In the genomic region with DNA sequence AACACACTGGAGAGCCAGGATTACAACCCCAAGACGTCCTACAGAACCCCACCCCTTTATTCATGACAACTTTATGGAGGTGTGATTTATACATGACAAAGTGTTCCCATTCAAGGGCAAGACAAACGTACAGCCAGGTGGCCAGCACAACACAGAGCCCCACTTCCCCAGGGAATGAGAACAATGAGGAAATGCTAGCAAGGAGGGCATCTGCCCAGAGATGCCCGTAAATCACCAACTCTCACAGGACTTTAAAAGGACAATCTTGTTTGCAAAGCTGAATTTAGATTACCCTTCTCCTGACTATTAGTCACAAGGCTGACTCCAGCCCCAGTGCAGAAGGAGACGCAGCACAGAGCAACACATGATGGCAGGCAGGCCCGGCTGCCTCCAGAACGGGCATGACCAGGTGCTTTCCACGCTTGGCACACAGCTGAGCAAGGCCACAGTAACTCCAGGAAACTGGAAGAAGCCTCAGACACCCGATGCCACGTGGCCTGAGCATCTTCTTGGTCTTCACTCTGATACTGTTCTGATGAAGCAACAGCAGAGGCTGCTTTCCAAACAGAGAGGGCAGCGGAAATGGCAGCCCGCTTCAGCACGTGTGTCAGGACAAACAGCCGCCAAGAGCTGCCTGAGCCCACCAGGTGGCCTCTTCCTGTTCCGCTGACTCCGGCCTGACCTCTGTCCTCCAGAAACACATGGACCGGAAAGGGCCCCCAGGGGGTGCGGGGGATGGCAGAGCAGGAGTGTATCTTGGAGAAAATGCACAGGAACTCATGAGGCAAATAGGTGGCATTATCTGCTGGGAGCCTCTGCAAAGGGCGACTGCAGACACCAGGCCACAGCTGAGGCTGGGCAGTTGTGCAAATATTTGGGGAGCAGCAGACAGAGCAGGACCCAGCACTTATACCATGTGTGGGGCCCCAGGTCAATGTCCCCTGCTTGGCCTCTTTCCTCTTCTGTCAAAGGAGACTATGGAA, we compare ENCODE assay signal across 1 cellular context.
A peak's percentile ranks its signal among the peaks of the same experiment; 100 is the strongest.
TF ChIP-seq lines count a peak whose summit lies in the region.

No MANE protein-coding gene starts in this region.

TF ChIP-seq in HepG2, 621 proteins besides CTCF, POLR2A, EP300 and RAD21 (continued from another document and continues in another):
- TF ChIP-seq, protein P1, sequence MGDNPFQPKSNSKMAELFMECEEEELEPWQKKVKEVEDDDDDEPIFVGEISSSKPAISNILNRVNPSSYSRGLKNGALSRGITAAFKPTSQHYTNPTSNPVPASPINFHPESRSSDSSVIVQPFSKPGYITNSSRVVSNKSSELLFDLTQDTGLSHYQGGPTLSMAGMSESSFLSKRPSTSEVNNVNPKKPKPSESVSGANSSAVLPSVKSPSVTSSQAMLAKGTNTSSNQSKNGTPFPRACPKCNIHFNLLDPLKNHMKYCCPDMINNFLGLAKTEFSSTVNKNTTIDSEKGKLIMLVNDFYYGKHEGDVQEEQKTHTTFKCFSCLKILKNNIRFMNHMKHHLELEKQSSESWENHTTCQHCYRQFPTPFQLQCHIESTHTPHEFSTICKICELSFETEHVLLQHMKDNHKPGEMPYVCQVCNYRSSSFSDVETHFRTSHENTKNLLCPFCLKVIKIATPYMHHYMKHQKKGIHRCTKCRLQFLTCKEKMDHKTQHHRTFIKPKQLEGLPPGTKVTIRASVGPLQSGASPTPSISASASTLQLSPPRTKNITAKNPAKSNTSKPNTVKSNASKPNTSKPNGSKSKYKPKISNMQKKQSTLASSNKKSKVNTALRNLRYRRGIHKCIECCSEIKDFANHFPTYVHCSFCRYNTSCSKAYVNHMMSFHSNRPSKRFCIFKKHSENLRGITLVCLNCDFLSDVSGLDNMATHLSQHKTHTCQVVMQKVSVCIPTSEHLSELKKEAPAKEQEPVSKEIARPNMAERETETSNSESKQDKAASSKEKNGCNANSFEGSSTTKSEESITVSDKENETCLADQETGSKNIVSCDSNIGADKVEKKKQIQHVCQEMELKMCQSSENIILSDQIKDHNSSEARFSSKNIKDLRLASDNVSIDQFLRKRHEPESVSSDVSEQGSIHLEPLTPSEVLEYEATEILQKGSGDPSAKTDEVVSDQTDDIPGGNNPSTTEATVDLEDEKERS (CRISPR knock-in tag; IDR thresholded peaks at IDR 0.05) = 0 out of 2 replicates have a peak, but pooled peaks have one; percentile 61
- TF ChIP-seq ZNF317 (CRISPR knock-in tag; IDR thresholded peaks at IDR 0.05) (0 out of 2 replicates have a peak, but pooled peaks have one; percentile 14), CHCHD3 (CRISPR knock-in tag; IDR thresholded peaks at IDR 0.05) (no peak), THAP11 (CRISPR knock-in tag; IDR thresholded peaks at IDR 0.05) (no peak), ELF1 (CRISPR knock-in tag; IDR thresholded peaks at IDR 0.05) (peak; percentile 61), KLF6 (CRISPR knock-in tag; IDR thresholded peaks at IDR 0.05) (no peak), GABPA (IDR thresholded peaks at IDR 0.05; ENCODE audit: low read depth, low read length) (peak; percentile 61), GABPA (CRISPR knock-in tag; IDR thresholded peaks at IDR 0.05; ENCODE audit: low read depth) (peak; percentile 85), ZNF121 (CRISPR knock-in tag; IDR thresholded peaks at IDR 0.05) (no peak), TBP (CRISPR knock-in tag; IDR thresholded peaks at IDR 0.05) (no peak), NCOA5 (CRISPR knock-in tag; IDR thresholded peaks at IDR 0.05) (no peak), NR2C2 (CRISPR knock-in tag; IDR thresholded peaks at IDR 0.05; ENCODE audit: borderline replicate concordance) (peak; percentile 79), SIX1 (CRISPR knock-in tag; IDR thresholded peaks at IDR 0.05; ENCODE audit: borderline replicate concordance) (no peak), KAT7 (CRISPR knock-in tag; IDR thresholded peaks at IDR 0.05; ENCODE audit: borderline replicate concordance) (no peak), ZNF33A (CRISPR knock-in tag; IDR thresholded peaks at IDR 0.05; ENCODE audit: borderline replicate concordance) (no peak), ZFX (CRISPR knock-in tag; IDR thresholded peaks at IDR 0.05; ENCODE audit: low read depth) (peak; percentile 19; the same call in 1 of the 2 replicates), POGZ (CRISPR knock-in tag; IDR thresholded peaks at IDR 0.05) (peak; percentile 60), REPIN1 (CRISPR knock-in tag; IDR thresholded peaks at IDR 0.05; ENCODE audit: borderline replicate concordance, low read depth) (no peak), POLR2G (IDR thresholded peaks at IDR 0.05; ENCODE audit: low read depth, low read length) (no peak), ZFY (CRISPR knock-in tag; IDR thresholded peaks at IDR 0.05) (peak; percentile 18; the same call in 1 of the 2 replicates), TAF1 (CRISPR knock-in tag; IDR thresholded peaks at IDR 0.05) (no peak)
- TF ChIP-seq, protein P2, sequence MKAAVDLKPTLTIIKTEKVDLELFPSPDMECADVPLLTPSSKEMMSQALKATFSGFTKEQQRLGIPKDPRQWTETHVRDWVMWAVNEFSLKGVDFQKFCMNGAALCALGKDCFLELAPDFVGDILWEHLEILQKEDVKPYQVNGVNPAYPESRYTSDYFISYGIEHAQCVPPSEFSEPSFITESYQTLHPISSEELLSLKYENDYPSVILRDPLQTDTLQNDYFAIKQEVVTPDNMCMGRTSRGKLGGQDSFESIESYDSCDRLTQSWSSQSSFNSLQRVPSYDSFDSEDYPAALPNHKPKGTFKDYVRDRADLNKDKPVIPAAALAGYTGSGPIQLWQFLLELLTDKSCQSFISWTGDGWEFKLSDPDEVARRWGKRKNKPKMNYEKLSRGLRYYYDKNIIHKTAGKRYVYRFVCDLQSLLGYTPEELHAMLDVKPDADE (CRISPR knock-in tag; IDR thresholded peaks at IDR 0.05) = no peak
- TF ChIP-seq, protein P3, sequence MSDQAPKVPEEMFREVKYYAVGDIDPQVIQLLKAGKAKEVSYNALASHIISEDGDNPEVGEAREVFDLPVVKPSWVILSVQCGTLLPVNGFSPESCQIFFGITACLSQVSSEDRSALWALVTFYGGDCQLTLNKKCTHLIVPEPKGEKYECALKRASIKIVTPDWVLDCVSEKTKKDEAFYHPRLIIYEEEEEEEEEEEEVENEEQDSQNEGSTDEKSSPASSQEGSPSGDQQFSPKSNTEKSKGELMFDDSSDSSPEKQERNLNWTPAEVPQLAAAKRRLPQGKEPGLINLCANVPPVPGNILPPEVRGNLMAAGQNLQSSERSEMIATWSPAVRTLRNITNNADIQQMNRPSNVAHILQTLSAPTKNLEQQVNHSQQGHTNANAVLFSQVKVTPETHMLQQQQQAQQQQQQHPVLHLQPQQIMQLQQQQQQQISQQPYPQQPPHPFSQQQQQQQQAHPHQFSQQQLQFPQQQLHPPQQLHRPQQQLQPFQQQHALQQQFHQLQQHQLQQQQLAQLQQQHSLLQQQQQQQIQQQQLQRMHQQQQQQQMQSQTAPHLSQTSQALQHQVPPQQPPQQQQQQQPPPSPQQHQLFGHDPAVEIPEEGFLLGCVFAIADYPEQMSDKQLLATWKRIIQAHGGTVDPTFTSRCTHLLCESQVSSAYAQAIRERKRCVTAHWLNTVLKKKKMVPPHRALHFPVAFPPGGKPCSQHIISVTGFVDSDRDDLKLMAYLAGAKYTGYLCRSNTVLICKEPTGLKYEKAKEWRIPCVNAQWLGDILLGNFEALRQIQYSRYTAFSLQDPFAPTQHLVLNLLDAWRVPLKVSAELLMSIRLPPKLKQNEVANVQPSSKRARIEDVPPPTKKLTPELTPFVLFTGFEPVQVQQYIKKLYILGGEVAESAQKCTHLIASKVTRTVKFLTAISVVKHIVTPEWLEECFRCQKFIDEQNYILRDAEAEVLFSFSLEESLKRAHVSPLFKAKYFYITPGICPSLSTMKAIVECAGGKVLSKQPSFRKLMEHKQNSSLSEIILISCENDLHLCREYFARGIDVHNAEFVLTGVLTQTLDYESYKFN (CRISPR knock-in tag; conservative IDR thresholded peaks at IDR 0.05) = peak; percentile 31; the same call in 1 of the 2 replicates
- TF ChIP-seq, protein P4, sequence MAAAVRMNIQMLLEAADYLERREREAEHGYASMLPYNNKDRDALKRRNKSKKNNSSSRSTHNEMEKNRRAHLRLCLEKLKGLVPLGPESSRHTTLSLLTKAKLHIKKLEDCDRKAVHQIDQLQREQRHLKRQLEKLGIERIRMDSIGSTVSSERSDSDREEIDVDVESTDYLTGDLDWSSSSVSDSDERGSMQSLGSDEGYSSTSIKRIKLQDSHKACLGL (CRISPR knock-in tag; IDR thresholded peaks at IDR 0.05) = 0 out of 2 replicates have a peak, but pooled peaks have one; percentile 29
- TF ChIP-seq, protein P5, sequence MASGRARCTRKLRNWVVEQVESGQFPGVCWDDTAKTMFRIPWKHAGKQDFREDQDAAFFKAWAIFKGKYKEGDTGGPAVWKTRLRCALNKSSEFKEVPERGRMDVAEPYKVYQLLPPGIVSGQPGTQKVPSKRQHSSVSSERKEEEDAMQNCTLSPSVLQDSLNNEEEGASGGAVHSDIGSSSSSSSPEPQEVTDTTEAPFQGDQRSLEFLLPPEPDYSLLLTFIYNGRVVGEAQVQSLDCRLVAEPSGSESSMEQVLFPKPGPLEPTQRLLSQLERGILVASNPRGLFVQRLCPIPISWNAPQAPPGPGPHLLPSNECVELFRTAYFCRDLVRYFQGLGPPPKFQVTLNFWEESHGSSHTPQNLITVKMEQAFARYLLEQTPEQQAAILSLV (CRISPR knock-in tag; IDR thresholded peaks at IDR 0.05; ENCODE audit: borderline replicate concordance) = 0 out of 2 replicates have a peak, but pooled peaks have one; percentile 15
- TF ChIP-seq, protein P6, sequence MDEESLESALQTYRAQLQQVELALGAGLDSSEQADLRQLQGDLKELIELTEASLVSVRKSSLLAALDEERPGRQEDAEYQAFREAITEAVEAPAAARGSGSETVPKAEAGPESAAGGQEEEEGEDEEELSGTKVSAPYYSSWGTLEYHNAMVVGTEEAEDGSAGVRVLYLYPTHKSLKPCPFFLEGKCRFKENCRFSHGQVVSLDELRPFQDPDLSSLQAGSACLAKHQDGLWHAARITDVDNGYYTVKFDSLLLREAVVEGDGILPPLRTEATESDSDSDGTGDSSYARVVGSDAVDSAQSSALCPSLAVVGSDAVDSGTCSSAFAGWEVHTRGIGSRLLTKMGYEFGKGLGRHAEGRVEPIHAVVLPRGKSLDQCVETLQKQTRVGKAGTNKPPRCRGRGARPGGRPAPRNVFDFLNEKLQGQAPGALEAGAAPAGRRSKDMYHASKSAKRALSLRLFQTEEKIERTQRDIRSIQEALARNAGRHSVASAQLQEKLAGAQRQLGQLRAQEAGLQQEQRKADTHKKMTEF (CRISPR knock-in tag; IDR thresholded peaks at IDR 0.05) = no peak
- TF ChIP-seq, protein P7, sequence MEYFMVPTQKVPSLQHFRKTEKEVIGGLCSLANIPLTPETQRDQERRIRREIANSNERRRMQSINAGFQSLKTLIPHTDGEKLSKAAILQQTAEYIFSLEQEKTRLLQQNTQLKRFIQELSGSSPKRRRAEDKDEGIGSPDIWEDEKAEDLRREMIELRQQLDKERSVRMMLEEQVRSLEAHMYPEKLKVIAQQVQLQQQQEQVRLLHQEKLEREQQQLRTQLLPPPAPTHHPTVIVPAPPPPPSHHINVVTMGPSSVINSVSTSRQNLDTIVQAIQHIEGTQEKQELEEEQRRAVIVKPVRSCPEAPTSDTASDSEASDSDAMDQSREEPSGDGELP (IDR thresholded peaks at IDR 0.05; ENCODE audit: borderline replicate concordance, low read depth) = peak; percentile 24; the same call in 1 of the 2 replicates
- TF ChIP-seq, protein P8, sequence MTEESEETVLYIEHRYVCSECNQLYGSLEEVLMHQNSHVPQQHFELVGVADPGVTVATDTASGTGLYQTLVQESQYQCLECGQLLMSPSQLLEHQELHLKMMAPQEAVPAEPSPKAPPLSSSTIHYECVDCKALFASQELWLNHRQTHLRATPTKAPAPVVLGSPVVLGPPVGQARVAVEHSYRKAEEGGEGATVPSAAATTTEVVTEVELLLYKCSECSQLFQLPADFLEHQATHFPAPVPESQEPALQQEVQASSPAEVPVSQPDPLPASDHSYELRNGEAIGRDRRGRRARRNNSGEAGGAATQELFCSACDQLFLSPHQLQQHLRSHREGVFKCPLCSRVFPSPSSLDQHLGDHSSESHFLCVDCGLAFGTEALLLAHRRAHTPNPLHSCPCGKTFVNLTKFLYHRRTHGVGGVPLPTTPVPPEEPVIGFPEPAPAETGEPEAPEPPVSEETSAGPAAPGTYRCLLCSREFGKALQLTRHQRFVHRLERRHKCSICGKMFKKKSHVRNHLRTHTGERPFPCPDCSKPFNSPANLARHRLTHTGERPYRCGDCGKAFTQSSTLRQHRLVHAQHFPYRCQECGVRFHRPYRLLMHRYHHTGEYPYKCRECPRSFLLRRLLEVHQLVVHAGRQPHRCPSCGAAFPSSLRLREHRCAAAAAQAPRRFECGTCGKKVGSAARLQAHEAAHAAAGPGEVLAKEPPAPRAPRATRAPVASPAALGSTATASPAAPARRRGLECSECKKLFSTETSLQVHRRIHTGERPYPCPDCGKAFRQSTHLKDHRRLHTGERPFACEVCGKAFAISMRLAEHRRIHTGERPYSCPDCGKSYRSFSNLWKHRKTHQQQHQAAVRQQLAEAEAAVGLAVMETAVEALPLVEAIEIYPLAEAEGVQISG (CRISPR knock-in tag; IDR thresholded peaks at IDR 0.05) = no peak
- TF ChIP-seq, protein P9, sequence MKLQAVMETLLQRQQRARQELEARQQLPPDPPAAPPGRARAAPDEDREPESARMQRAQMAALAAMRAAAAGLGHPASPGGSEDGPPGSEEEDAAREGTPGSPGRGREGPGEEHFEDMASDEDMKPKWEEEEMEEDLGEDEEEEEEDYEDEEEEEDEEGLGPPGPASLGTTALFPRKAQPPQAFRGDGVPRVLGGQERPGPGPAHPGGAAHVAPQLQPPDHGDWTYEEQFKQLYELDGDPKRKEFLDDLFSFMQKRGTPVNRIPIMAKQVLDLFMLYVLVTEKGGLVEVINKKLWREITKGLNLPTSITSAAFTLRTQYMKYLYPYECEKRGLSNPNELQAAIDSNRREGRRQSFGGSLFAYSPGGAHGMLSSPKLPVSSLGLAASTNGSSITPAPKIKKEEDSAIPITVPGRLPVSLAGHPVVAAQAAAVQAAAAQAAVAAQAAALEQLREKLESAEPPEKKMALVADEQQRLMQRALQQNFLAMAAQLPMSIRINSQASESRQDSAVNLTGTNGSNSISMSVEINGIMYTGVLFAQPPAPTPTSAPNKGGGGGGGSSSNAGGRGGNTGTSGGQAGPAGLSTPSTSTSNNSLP (IDR thresholded peaks at IDR 0.05; ENCODE audit: low read depth, low read length) = no peak
- TF ChIP-seq, protein P10, sequence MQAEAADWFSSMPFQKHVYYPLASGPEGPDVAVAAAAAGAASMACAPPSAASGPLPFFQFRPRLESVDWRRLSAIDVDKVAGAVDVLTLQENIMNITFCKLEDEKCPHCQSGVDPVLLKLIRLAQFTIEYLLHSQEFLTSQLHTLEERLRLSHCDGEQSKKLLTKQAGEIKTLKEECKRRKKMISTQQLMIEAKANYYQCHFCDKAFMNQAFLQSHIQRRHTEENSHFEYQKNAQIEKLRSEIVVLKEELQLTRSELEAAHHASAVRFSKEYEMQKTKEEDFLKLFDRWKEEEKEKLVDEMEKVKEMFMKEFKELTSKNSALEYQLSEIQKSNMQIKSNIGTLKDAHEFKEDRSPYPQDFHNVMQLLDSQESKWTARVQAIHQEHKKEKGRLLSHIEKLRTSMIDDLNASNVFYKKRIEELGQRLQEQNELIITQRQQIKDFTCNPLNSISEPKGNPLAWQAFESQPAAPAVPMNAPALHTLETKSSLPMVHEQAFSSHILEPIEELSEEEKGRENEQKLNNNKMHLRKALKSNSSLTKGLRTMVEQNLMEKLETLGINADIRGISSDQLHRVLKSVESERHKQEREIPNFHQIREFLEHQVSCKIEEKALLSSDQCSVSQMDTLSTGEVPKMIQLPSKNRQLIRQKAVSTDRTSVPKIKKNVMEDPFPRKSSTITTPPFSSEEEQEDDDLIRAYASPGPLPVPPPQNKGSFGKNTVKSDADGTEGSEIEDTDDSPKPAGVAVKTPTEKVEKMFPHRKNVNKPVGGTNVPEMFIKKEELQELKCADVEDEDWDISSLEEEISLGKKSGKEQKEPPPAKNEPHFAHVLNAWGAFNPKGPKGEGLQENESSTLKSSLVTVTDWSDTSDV (CRISPR knock-in tag; IDR thresholded peaks at IDR 0.05) = no peak
- TF ChIP-seq, protein P11, sequence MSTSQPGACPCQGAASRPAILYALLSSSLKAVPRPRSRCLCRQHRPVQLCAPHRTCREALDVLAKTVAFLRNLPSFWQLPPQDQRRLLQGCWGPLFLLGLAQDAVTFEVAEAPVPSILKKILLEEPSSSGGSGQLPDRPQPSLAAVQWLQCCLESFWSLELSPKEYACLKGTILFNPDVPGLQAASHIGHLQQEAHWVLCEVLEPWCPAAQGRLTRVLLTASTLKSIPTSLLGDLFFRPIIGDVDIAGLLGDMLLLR (CRISPR knock-in tag; IDR thresholded peaks at IDR 0.05) = no peak
